8 cellular contexts compared by ENCODE assay signal in the genomic region with DNA sequence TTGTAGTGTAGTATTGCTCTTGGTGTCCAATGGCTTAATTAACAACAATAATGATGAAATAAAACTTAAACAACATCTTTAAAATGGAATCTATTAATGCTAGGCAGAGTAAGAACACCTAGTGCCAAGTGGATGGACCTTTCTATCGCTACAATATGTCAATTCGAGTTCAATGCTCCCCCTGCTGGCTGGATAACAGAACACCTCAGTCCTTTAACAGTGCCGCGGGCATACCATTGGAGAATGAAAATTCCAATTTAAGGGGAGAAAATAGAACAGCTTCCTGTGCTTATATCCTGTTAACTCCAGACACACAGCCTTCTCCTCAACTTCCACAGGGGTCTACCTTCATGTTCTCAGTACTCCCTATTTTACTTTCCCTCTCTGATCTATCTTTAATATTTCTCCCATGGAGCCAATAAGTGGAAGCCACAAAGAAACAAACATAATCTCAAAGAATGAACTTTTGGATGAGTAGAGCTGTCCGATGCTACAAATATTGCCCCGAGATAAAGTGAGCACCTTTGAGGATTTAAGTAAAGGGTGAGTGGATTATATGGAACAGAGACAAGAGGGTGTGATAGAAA. TPM values are rescaled to one million over a fixed set of nuclear protein-coding genes. Genes with fewer than 3 reads are reported as not detected.
DNase-seq lines count a peak whose midpoint lies in the region; ATAC-seq and TF ChIP-seq lines count a peak whose summit lies in the region.

No MANE protein-coding gene starts in this region.

- CTCF ChIA-PET in RWPE1 (lab: Yijun Ruan, JAX): interaction anchor here (0.5 to 2.2 kb wide), 10 partner anchors 13 to 637 kb away, joined by 3 to 15 read pairs (median 4); no protein-coding TSS in a partner anchor
- CTCF ChIA-PET in activated naive CD4-positive, alpha-beta T cell treated with anti-CD3 and anti-CD28 coated beads for 36 hours (lab: Charles Lee): interaction anchor here (0.6 to 2.3 kb wide), 7 partner anchors 10 to 1195 kb away, joined by 3 to 16 read pairs (median 3); no protein-coding TSS in a partner anchor

- H3K4me1 ChIP-seq in prostate gland (replicated peaks): no peaks in the 10 kb centered on the region

- no peak overlapping the region for H3K4me3 ChIP-seq in prostate gland

- DNase-seq in G401 (ENCODE audit: low spot score) (peak; percentile 64), HuH-7 (ENCODE audit: low spot score) (peak; percentile 28), RWPE1 (ENCODE audit: low spot score) (peak; percentile 61), glomerular visceral epithelial cell (ENCODE audit: extremely low spot score) (peak; percentile 62), prostate gland (ENCODE audit: low spot score) (peak; percentile 70), DMS79 (lab: John Stamatoyannopoulos, UW) (no peak)
- peak; percentile 68 for DNase-seq in activated naive CD4-positive, alpha-beta T cell treated with anti-CD3 and anti-CD28 coated beads for 36 hours

- no peaks in the 10 kb centered on the region for H3K36me3 ChIP-seq in prostate gland

- H3K27me3 ChIP-seq in prostate gland (replicated peaks; ENCODE audit: insufficient read depth): no peaks in the 10 kb centered on the region

- intact Hi-C loops in activated naive CD4-positive, alpha-beta T cell treated with anti-CD3 and anti-CD28 coated beads for 36 hours (cut with micrococcal nuclease): loop anchor here (1.0 to 5.0 kb wide), 3 partner anchors 534 to 1189 kb away; no protein-coding TSS in a partner anchor
- intact Hi-C loops in prostate gland (cut with DNase I): loop anchor here (1.0 kb wide), 1 partner anchor 147 kb away; no protein-coding TSS in a partner anchor

- TF ChIP-seq CTCF in RWPE1 (conservative IDR thresholded peaks at IDR 0.05; ENCODE audit: low read depth) (peak; percentile 86), prostate gland (IDR thresholded peaks at IDR 0.05) (peak; percentile 28 to 69 (median 62))

- H3K27me3 Mint-ChIP-seq in activated naive CD4-positive, alpha-beta T cell treated with anti-CD3 and anti-CD28 coated beads for 36 hours (ENCODE audit: low read depth): peaks cover 20% of the 10 kb centered on the region

- H3K4me3 Mint-ChIP-seq in activated naive CD4-positive, alpha-beta T cell treated with anti-CD3 and anti-CD28 coated beads for 36 hours: no peak overlapping the region

- H3K27ac Mint-ChIP-seq in activated naive CD4-positive, alpha-beta T cell treated with anti-CD3 and anti-CD28 coated beads for 36 hours: no peak overlapping the region

- peak; percentile 91 for ATAC-seq in GM21576 (IDR thresholded peaks at IDR 0.05; ENCODE audit: unreplicated experiment)

- H3K9me3 Mint-ChIP-seq in activated naive CD4-positive, alpha-beta T cell treated with anti-CD3 and anti-CD28 coated beads for 36 hours: no peaks in the 10 kb centered on the region

- no peaks in the 10 kb centered on the region for H3K9me3 ChIP-seq in prostate gland

- no peaks in the 10 kb centered on the region for H3K4me1 Mint-ChIP-seq in activated naive CD4-positive, alpha-beta T cell treated with anti-CD3 and anti-CD28 coated beads for 36 hours (ENCODE audit: low read depth)

- 23% methylated on average over 6 of the region's 6 CpGs for WGBS in prostate gland

- POLR2A ChIA-PET in RWPE1 (lab: Yijun Ruan, JAX; ENCODE audit: low non-redundant PET): no interaction called here

- H3K27ac ChIP-seq in RWPE1 (no peak overlapping the region), prostate gland (no peak overlapping the region)

- no peak for TF ChIP-seq POLR2A in prostate gland (IDR thresholded peaks at IDR 0.05)

- in situ Hi-C loops in G401 (cut with HindIII; ENCODE audit: low sequenced_read_pairs): no loop called here

- no peaks in the 10 kb centered on the region for H3K36me3 Mint-ChIP-seq in activated naive CD4-positive, alpha-beta T cell treated with anti-CD3 and anti-CD28 coated beads for 36 hours (ENCODE audit: low read depth)

RNA-seq across cellular contexts. Expression of gene COL1A2, which starts 41.4 kb away (rescaled TPM):
- 14.3 and 15.6 TPM in 2 replicates for total RNA-seq in G401 (2014; rRNA removed; shearing (Covaris generic))
- under 1 TPM; 0.26 to 0.35 TPM for total RNA-seq in activated naive CD4-positive, alpha-beta T cell treated with anti-CD3 and anti-CD28 coated beads for 36 hours
- 100 to 1,000 TPM in 1 of 2 donors, 10 to 100 TPM in 1; 51.2 to 805 TPM for total RNA-seq in prostate gland

Comparison
In these comparisons a context has a peak if more than half of its experiments do, and no peak if none do; other contexts are left out.
1. RNA of gene COL1A2, which starts 41.4 kb away (total RNA-seq): 51.2 to 805 TPM in prostate gland and 14.3 to 15.6 TPM in G401; 0.26 to 0.35 TPM in activated naive CD4-positive, alpha-beta T cell treated with anti-CD3 and anti-CD28 coated beads for 36 hours; every median in the first group is over 10 times any median in the second.